Comparison of ENCODE assay signal across 9 cellular contexts in the genomic region with DNA sequence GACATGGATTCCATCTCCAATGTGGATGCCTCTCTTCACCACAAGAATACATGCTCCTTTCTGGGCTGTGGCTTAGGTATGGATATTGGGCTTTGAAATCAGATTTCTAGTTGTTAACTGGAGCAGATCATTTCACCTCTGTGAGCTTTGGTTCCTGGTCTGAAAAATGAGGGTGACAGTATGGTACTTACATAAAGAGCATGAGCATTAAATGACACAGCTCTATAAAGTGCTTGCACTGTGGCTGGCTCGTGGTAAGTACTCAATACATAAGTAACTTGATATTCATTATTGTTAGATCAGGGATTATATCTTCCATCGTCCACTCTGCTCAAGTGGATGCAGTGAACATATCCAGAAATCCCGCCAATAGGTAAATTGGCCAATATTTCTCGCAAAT. TPM values are rescaled to one million over a fixed set of nuclear protein-coding genes. Genes with fewer than 3 reads are reported as not detected.
DNase-seq lines count a peak whose midpoint lies in the region; ATAC-seq, FAIRE-seq and TF ChIP-seq lines count a peak whose summit lies in the region.
"Had no signal": no experiment of that assay in that cellular context is flagged by ENCODE, and none has a peak within 500 bp of the region (broad histone marks: within the 10 kb centered on the region; RNA-seq: fewer than 3 reads in every experiment).

No MANE protein-coding gene starts in this region.

- peak; percentile 47 for FAIRE-seq in GM12891 (lab: Jason Lieb, UNC)

- no peaks in the 10 kb centered on the region for H3K9me3 ChIP-seq in CD8-positive, alpha-beta memory T cell (ENCODE audit: low read length)
- no peaks in the 10 kb centered on the region for H3K9me3 ChIP-seq in mononuclear cell (ENCODE audit: low read depth, low read length)

- intact Hi-C loops in activated B cell treated with CpG ODN at 0.5 μM for 24 hours (cut with micrococcal nuclease), result loop anchor here (1.0 to 2.0 kb wide), 3 partner anchors 21 to 64 kb away; a partner anchor contains a TSS

- peak overlapping the region; percentile 85 to 97 (median 94) for H3K4me3 Mint-ChIP-seq in CD8-positive, alpha-beta memory T cell
- peak overlapping the region; percentile 67 for H3K4me3 Mint-ChIP-seq in activated B cell treated with CpG ODN at 0.5 μM for 24 hours

- H3K36me3 Mint-ChIP-seq in CD8-positive, alpha-beta memory T cell, result peaks cover 0 to 16% (median 2%) of the 10 kb centered on the region in 3 donors
- H3K36me3 Mint-ChIP-seq in activated B cell treated with CpG ODN at 0.5 μM for 24 hours (ENCODE audit: low read depth), result peaks cover 2% of the 10 kb centered on the region

- peaks cover 9% of the 10 kb centered on the region for H3K36me3 ChIP-seq in CD8-positive, alpha-beta memory T cell (ENCODE audit: insufficient read depth, low read length)

- H3K4me1 ChIP-seq in CD8-positive, alpha-beta memory T cell (ENCODE audit: insufficient read depth, low read length), result peaks cover 100% of the 10 kb centered on the region
- peaks cover 100% of the 10 kb centered on the region for H3K4me1 ChIP-seq in mononuclear cell (ENCODE audit: insufficient read depth, low read length)

- TF ChIP-seq CTCF in activated B cell treated with CpG ODN at 0.5 μM for 24 hours (IDR thresholded peaks at IDR 0.05), result no peak

- peak overlapping the region; percentile 91 to 100 (median 98) for H3K27ac Mint-ChIP-seq in CD8-positive, alpha-beta memory T cell
- peak overlapping the region; percentile 96 for H3K27ac Mint-ChIP-seq in activated B cell treated with CpG ODN at 0.5 μM for 24 hours

- no peak for TF ChIP-seq POLR2A in GM12891 (IDR thresholded peaks at IDR 0.05; ENCODE audit: low read depth, low read length)

- H3K27me3 ChIP-seq in CD8-positive, alpha-beta memory T cell (ENCODE audit: insufficient read depth, low read length, poor library complexity, severe bottlenecking), result no peaks in the 10 kb centered on the region
- no peaks in the 10 kb centered on the region for H3K27me3 ChIP-seq in mononuclear cell (ENCODE audit: insufficient read depth, low read length)

- ATAC-seq in activated B cell treated with CpG ODN at 0.5 μM for 24 hours (ENCODE audit: low read depth) (no peak), GM18867 (IDR thresholded peaks at IDR 0.05; ENCODE audit: unreplicated experiment) (no peak), GM19467 (IDR thresholded peaks at IDR 0.05; ENCODE audit: unreplicated experiment) (no peak), GM21390 (IDR thresholded peaks at IDR 0.05; ENCODE audit: unreplicated experiment) (no peak)
- ATAC-seq: left lobe of liver had no signal

- H3K9me3 Mint-ChIP-seq in CD8-positive, alpha-beta memory T cell, result peaks cover 0 to 1% (median 0%) of the 10 kb centered on the region in 5 donors
- no peaks in the 10 kb centered on the region for H3K9me3 Mint-ChIP-seq in activated B cell treated with CpG ODN at 0.5 μM for 24 hours

- H3K4me1 Mint-ChIP-seq in CD8-positive, alpha-beta memory T cell, result peaks cover 97 to 100% (median 100%) of the 10 kb centered on the region in 3 donors
- peaks cover 99% of the 10 kb centered on the region for H3K4me1 Mint-ChIP-seq in activated B cell treated with CpG ODN at 0.5 μM for 24 hours

- H3K27ac ChIP-seq in CD8-positive, alpha-beta memory T cell (ENCODE audit: low read depth, low read length), result peak overlapping the region; percentile 49

- POLR2A ChIA-PET in CD8-positive, alpha-beta memory T cell (lab: Charles Lee), result interaction anchor here (0.9 to 3.1 kb wide), 5 partner anchors 12 to 46 kb away, joined by 3 to 18 read pairs (median 4); no protein-coding TSS in a partner anchor
- POLR2A ChIA-PET in activated B cell treated with CpG ODN at 0.5 μM for 24 hours (lab: Charles Lee), result interaction anchor here (0.6 to 22.0 kb wide), 18 partner anchors 9 to 140 kb away, joined by 3 to 1418 read pairs (median 4); a partner anchor contains a TSS

- CTCF ChIA-PET in CD8-positive, alpha-beta memory T cell (lab: Charles Lee), result interaction anchor here (1.0 to 6.8 kb wide), 10 partner anchors 8 to 140 kb away, joined by 3 to 110 read pairs (median 5); no protein-coding TSS in a partner anchor
- CTCF ChIA-PET in activated B cell treated with CpG ODN at 0.5 μM for 24 hours (lab: Charles Lee), result interaction anchor here (0.7 to 1.7 kb wide), 4 partner anchors 16 to 68 kb away, joined by 3 to 7 read pairs (median 4); no protein-coding TSS in a partner anchor

- H3K27me3 Mint-ChIP-seq in CD8-positive, alpha-beta memory T cell, result peaks cover 0 to 4% of the 10 kb centered on the region in 2 donors
- no peaks in the 10 kb centered on the region for H3K27me3 Mint-ChIP-seq in activated B cell treated with CpG ODN at 0.5 μM for 24 hours

- no peak for DNase-seq in CD8-positive, alpha-beta memory T cell
- no peak for DNase-seq in GM12891 (ENCODE audit: insufficient read length, low spot score)
- no peak for DNase-seq in activated B cell treated with CpG ODN at 0.5 μM for 24 hours
- no peak for DNase-seq in GM19238 (ENCODE audit: insufficient read length, low spot score)

- H3K4me3 ChIP-seq in CD8-positive, alpha-beta memory T cell (ENCODE audit: low read length), result peak overlapping the region; percentile 42
- H3K4me3 ChIP-seq in mononuclear cell (ENCODE audit: low read length), result peak overlapping the region; percentile 0

TF ChIP-seq in GM12891, 5 proteins besides CTCF, POLR2A, EP300 and RAD21:
- TF ChIP-seq POLR2AphosphoS5 (IDR thresholded peaks at IDR 0.05; ENCODE audit: low read depth, low read length) (no peak), PAX5 (IDR thresholded peaks at IDR 0.05; ENCODE audit: insufficient read depth, low read length, severe bottlenecking) (no peak), POU2F2 (IDR thresholded peaks at IDR 0.05; ENCODE audit: low read depth, low read length) (no peak), TAF1 (IDR thresholded peaks at IDR 0.05; ENCODE audit: low read depth, low read length) (no peak), SPI1 (IDR thresholded peaks at IDR 0.05; ENCODE audit: low read depth, low read length) (no peak)

RNA-seq across cellular contexts. Expression of a gene that starts 33.4 kb away (rescaled TPM):
- total RNA-seq in CD8-positive, alpha-beta memory T cell, result 10 to 100 TPM; 74.7 to 75.2 TPM
- polyA plus RNA-seq in CD8-positive, alpha-beta memory T cell, result 200 TPM
- 3.8 TPM for polyA plus RNA-seq in GM12891 (2012; ENCODE audit: low read depth, missing spikeins)
- 324 and 336 TPM in 2 replicates for total RNA-seq in activated B cell treated with CpG ODN at 0.5 μM for 24 hours
- total RNA-seq in mononuclear cell, result 28.2 TPM
